Comparison of ENCODE assay signal across 22 cellular contexts in genomic region chr11:15618583-15619032, GRCh38.
"Had no signal": no experiment of that assay in that cellular context is flagged by ENCODE, and none has a peak within 500 bp of the region (broad histone marks: within the 10 kb centered on the region; RNA-seq: fewer than 3 reads in every experiment).

No MANE protein-coding gene starts in this region.

- DNase-seq: activated CD4-positive, alpha-beta memory T cell treated with anti-CD3 and anti-CD28 coated beads, Interleukin-2, amount 10 ng/mL, durations not matched to agents 7 days and 5 days; activated CD4-positive, alpha-beta T cell treated with anti-CD3 and anti-CD28 coated beads, Interleukin-2, amount 10 ng/mL, durations not matched to agents 7 days and 5 days; activated CD4-positive, CD25-positive, alpha-beta regulatory T cell; activated gamma-delta T cell; activated naive CD4-positive, alpha-beta T cell treated with anti-CD3 and anti-CD28 coated beads for 36 hours; activated T-cell treated with anti-CD3 and anti-CD28 coated beads for 4 hours; activated T-cell treated with anti-CD3 and anti-CD28 coated beads, Interleukin-2, amount 50 U/mL, for 48 hours; amygdala; cerebellar nuclear complex; Karpas-422; NCI-H1105 treated with DMSO at 0.1 percent for 48 hours; NCI-H1436 treated with DMSO at 0.1 percent for 48 hours; NCI-H187; NCI-H2081; NCI-H524; Peyer's patch; Right ventricle myocardium superior; T-helper 17 cell; T-helper 9 cell had no signal

- ATAC-seq: activated T-helper 17 cell treated with anti-CD3 and anti-CD28 coated beads, Interleukin-2, amount 50 U/mL, for 72 hours; T-helper 17 cell had no signal

- H3K27ac ChIP-seq: RWPE1 had no signal

- H3K4me3 ChIP-seq: Peyer's patch had no signal

- H3K27ac Mint-ChIP-seq: activated CD4-positive, alpha-beta memory T cell treated with anti-CD3 and anti-CD28 coated beads, Interleukin-2, amount 10 ng/mL, durations not matched to agents 7 days and 5 days; activated CD4-positive, alpha-beta T cell treated with anti-CD3 and anti-CD28 coated beads, Interleukin-2, amount 10 ng/mL, durations not matched to agents 7 days and 5 days; activated naive CD4-positive, alpha-beta T cell treated with anti-CD3 and anti-CD28 coated beads for 36 hours; activated naive CD8-positive, alpha-beta T cell; activated T-helper 17 cell treated with anti-CD3 and anti-CD28 coated beads, Interleukin-2, amount 50 U/mL, for 72 hours; T-helper 17 cell had no signal

- H3K27me3 Mint-ChIP-seq: activated CD4-positive, alpha-beta memory T cell treated with anti-CD3 and anti-CD28 coated beads, Interleukin-2, amount 10 ng/mL, durations not matched to agents 7 days and 5 days; activated naive CD8-positive, alpha-beta T cell had no signal

- H3K4me3 Mint-ChIP-seq: activated CD4-positive, alpha-beta memory T cell treated with anti-CD3 and anti-CD28 coated beads, Interleukin-2, amount 10 ng/mL, durations not matched to agents 7 days and 5 days; activated CD4-positive, alpha-beta T cell treated with anti-CD3 and anti-CD28 coated beads, Interleukin-2, amount 10 ng/mL, durations not matched to agents 7 days and 5 days; activated naive CD4-positive, alpha-beta T cell treated with anti-CD3 and anti-CD28 coated beads for 36 hours; activated naive CD8-positive, alpha-beta T cell; activated T-helper 17 cell treated with anti-CD3 and anti-CD28 coated beads, Interleukin-2, amount 50 U/mL, for 72 hours; T-helper 17 cell had no signal

- H3K9me3 Mint-ChIP-seq: activated CD4-positive, alpha-beta memory T cell treated with anti-CD3 and anti-CD28 coated beads, Interleukin-2, amount 10 ng/mL, durations not matched to agents 7 days and 5 days; activated CD4-positive, alpha-beta T cell treated with anti-CD3 and anti-CD28 coated beads, Interleukin-2, amount 10 ng/mL, durations not matched to agents 7 days and 5 days; activated naive CD4-positive, alpha-beta T cell treated with anti-CD3 and anti-CD28 coated beads for 36 hours; activated T-helper 17 cell treated with anti-CD3 and anti-CD28 coated beads, Interleukin-2, amount 50 U/mL, for 72 hours had no signal

- H3K4me1 Mint-ChIP-seq: activated CD4-positive, alpha-beta memory T cell treated with anti-CD3 and anti-CD28 coated beads, Interleukin-2, amount 10 ng/mL, durations not matched to agents 7 days and 5 days; activated CD4-positive, alpha-beta T cell treated with anti-CD3 and anti-CD28 coated beads, Interleukin-2, amount 10 ng/mL, durations not matched to agents 7 days and 5 days; activated T-helper 17 cell treated with anti-CD3 and anti-CD28 coated beads, Interleukin-2, amount 50 U/mL, for 72 hours; T-helper 17 cell had no signal

- H3K36me3 Mint-ChIP-seq: activated naive CD8-positive, alpha-beta T cell had no signal
